ENCODE assay signal across 13 cellular contexts in genomic region chr2:216188268-216188850, GRCh38.
DNase-seq lines count a peak whose midpoint lies in the region; ATAC-seq, FAIRE-seq and TF ChIP-seq lines count a peak whose summit lies in the region.
"Had no signal": no experiment of that assay in that cellular context is flagged by ENCODE, and none has a peak within 500 bp of the region (broad histone marks: within the 10 kb centered on the region; RNA-seq: fewer than 3 reads in every experiment).

No MANE protein-coding gene starts in this region.

- H3K36me3 Mint-ChIP-seq in naive thymus-derived CD4-positive, alpha-beta T cell: peaks cover 17 to 38% (median 29%) of the 10 kb centered on the region in 5 donors

- peaks cover 18% of the 10 kb centered on the region for H3K36me3 ChIP-seq in ACC112 (ENCODE audit: insufficient read depth, low read length)
- H3K36me3 ChIP-seq in HUES64 (ENCODE audit: insufficient read depth, low read length): peaks cover 81% of the 10 kb centered on the region
- peaks cover 56% of the 10 kb centered on the region for H3K36me3 ChIP-seq in K562 (ENCODE audit: control insufficient read depth, insufficient read depth, low read length)
- peaks cover 0 to 33% (median 3%) of the 10 kb centered on the region in 3 experiments for H3K36me3 ChIP-seq in naive thymus-derived CD4-positive, alpha-beta T cell (ENCODE audit: control insufficient read depth in 2 of 3, insufficient read depth in 3 of 3, low read length in 3 of 3)
- H3K36me3 ChIP-seq in upper lobe of right lung: peaks cover 38% of the 10 kb centered on the region

- H3K27me3 Mint-ChIP-seq in naive thymus-derived CD4-positive, alpha-beta T cell: no peaks in the 10 kb centered on the region

- H3K4me2 ChIP-seq in K562 (ENCODE audit: insufficient read depth, low read length): no peak overlapping the region

- in situ Hi-C loops in K562 (cut with MboI): no loop called here

- H3K4me3 ChIP-seq in ACC112 (ENCODE audit: low read depth, low read length) (peak overlapping the region; percentile 20; the same call in 1 of the 2 replicates), HUES64 (ENCODE audit: low read length) (no peak overlapping the region), K562 (no peak overlapping the region), upper lobe of right lung (no peak overlapping the region)
- no peak overlapping the region for H3K4me3 ChIP-seq in naive thymus-derived CD4-positive, alpha-beta T cell (ENCODE audit: low read length)
- H3K4me3 ChIP-seq: gastroesophageal sphincter had no signal

- peak overlapping the region in 4 of 10 donors; percentile 25 to 72 (median 38) for H3K4me3 Mint-ChIP-seq in naive thymus-derived CD4-positive, alpha-beta T cell

- no peak overlapping the region for H3K9ac ChIP-seq in HUES64 (ENCODE audit: low read depth, low read length)
- H3K9ac ChIP-seq in K562 (ENCODE audit: insufficient read depth in 1 of 2, low read depth in 2 of 2, low read length in 2 of 2): peak overlapping the region in 1 of 2 experiments; percentile 26; a peak in 1 of 4 replicates

- H2AFZ ChIP-seq in ACC112 (ENCODE audit: low read length, unreplicated experiment) (no peak overlapping the region), K562 (ENCODE audit: low read depth, low read length) (no peak overlapping the region)

- H3K9me3 Mint-ChIP-seq in naive thymus-derived CD4-positive, alpha-beta T cell: peaks cover 0 to 3% (median 0%) of the 10 kb centered on the region in 11 donors

- peaks cover 5% of the 10 kb centered on the region; the same call in 1 of the 2 replicates for H4K20me1 ChIP-seq in K562 (replicated peaks; ENCODE audit: control insufficient read depth, insufficient read depth, low read length)

- H3K27me3 ChIP-seq in ACC112 (ENCODE audit: insufficient read depth, low read length) (no peaks in the 10 kb centered on the region), HUES64 (ENCODE audit: insufficient read depth, low read length) (no peaks in the 10 kb centered on the region), K562 (ENCODE audit: control insufficient read depth in 2 of 2, insufficient read depth in 2 of 2, low read length in 2 of 2) (no peaks in the 10 kb centered on the region), upper lobe of right lung (no peaks in the 10 kb centered on the region)
- no peaks in the 10 kb centered on the region for H3K27me3 ChIP-seq in naive thymus-derived CD4-positive, alpha-beta T cell (ENCODE audit: control insufficient read depth in 2 of 2, insufficient read depth in 2 of 2, low read length in 2 of 2)
- H3K27me3 ChIP-seq: gastroesophageal sphincter had no signal

- no peak for FAIRE-seq in K562 (lab: Jason Lieb, UNC)

- no peak for TF ChIP-seq POLR2A in K562 (conservative IDR thresholded peaks at IDR 0.05)

- H3K9me3 ChIP-seq in HUES64 (ENCODE audit: insufficient read depth, low read depth, low read length): no peaks in the 10 kb centered on the region
- no peaks in the 10 kb centered on the region for H3K9me3 ChIP-seq in K562 (replicated peaks; ENCODE audit: control insufficient read depth, insufficient read depth, low read depth, low read length)
- H3K9me3 ChIP-seq in naive thymus-derived CD4-positive, alpha-beta T cell (ENCODE audit: control insufficient read depth in 2 of 3, low read length in 3 of 3): no peaks in the 10 kb centered on the region
- H3K9me3 ChIP-seq in upper lobe of right lung: no peaks in the 10 kb centered on the region
- H3K9me3 ChIP-seq: gastroesophageal sphincter had no signal

- peak; percentile 95 for TF ChIP-seq EP300 in K562 (IDR thresholded peaks at IDR 0.05; ENCODE audit: low read length)

- peak overlapping the region in 8 of 9 donors; percentile 19 to 73 (median 61) for H3K27ac Mint-ChIP-seq in naive thymus-derived CD4-positive, alpha-beta T cell

- H3K27ac ChIP-seq in ACC112 (ENCODE audit: low read depth, low read length): peak overlapping the region; percentile 49
- H3K27ac ChIP-seq in HUES64 (ENCODE audit: low read depth, low read length): 0 out of 2 replicates have a peak overlapping the region, but pooled peaks have one; percentile 19
- H3K27ac ChIP-seq in K562 (ENCODE audit: extremely low read depth, low read depth, low read length): peak overlapping the region; percentile 72; the same call in 1 of the 3 replicates
- no peak overlapping the region for H3K27ac ChIP-seq in naive thymus-derived CD4-positive, alpha-beta T cell (ENCODE audit: low read depth, low read length)
- H3K27ac ChIP-seq in upper lobe of right lung: no peak overlapping the region
- H3K27ac ChIP-seq: C4-2B had no signal

- H3K9me1 ChIP-seq in K562 (ENCODE audit: control insufficient read depth, insufficient read depth, low read length): no peaks in the 10 kb centered on the region

- POLR2A ChIA-PET in K562 (lab: Yijun Ruan, JAX): interaction anchor here (0.8 to 1.0 kb wide), 3 partner anchors 15 to 58 kb away, joined by 3 to 4 read pairs (median 3); no protein-coding TSS in a partner anchor
- POLR2A ChIA-PET in naive thymus-derived CD4-positive, alpha-beta T cell (lab: Charles Lee): interaction anchor here (0.7 to 0.8 kb wide), 2 partner anchors 18 to 27 kb away, joined by 3 to 4 read pairs; no protein-coding TSS in a partner anchor

- peak; percentile 72 for ATAC-seq in K562
- no peak for ATAC-seq in naive thymus-derived CD4-positive, alpha-beta T cell
- no peak for ATAC-seq in upper lobe of right lung
- ATAC-seq: gastroesophageal sphincter had no signal

- TF ChIP-seq CTCF in K562 (IDR thresholded peaks at IDR 0.05 in 2 of 3, conservative IDR thresholded peaks at IDR 0.05 in 1 of 3; ENCODE audit: insufficient read depth in 2 of 3, low read depth in 1 of 3, low read length in 3 of 3): no peak
- TF ChIP-seq CTCF in upper lobe of right lung (IDR thresholded peaks at IDR 0.05): no peak

- WGBS in HUES64: 93% methylated on average over 3 of the region's 3 CpGs
- 7% methylated on average over 3 of the region's 3 CpGs for WGBS in K562 (ENCODE audit: insufficient coverage, low coverage, missing lambda C conversion rate)

- DNase-seq in K562 (ENCODE audit: extremely low read depth in 1 of 4, low spot score in 3 of 4) (peak; percentile 12 to 37 (median 21)), nucleus accumbens (lab: John Stamatoyannopoulos, UW) (no peak), NCI-H1694 treated with DMSO at 0.1 percent for 48 hours (lab: John Stamatoyannopoulos, UW) (no peak), SIG-M5 treated with dmso at 0.1 percent for 504 hours (lab: John Stamatoyannopoulos, UW; ENCODE audit: unreplicated experiment) (no peak), upper lobe of right lung (no peak)
- DNase-seq in naive thymus-derived CD4-positive, alpha-beta T cell: no peak
- DNase-seq: activated CD8-positive, alpha-beta memory T cell treated with anti-CD3 and anti-CD28 coated beads, Interleukin-2, amount 50 U/mL, for 48 hours; central memory CD4-positive, alpha-beta T cell; H7 had no signal

- no TSS peak for BruUV-seq in K562 (replicated peaks; lab: Mats Ljungman, UMichigan)

- intact Hi-C loops in K562 (cut with micrococcal nuclease) (no loop called here), upper lobe of right lung (cut with DNase I) (no loop called here)
- intact Hi-C loops in naive thymus-derived CD4-positive, alpha-beta T cell (cut with micrococcal nuclease): loop anchor here in 1 of 2 donors (5.0 kb wide), 1 partner anchor 36 kb away; no protein-coding TSS in a partner anchor

- H3K79me2 ChIP-seq in ACC112 (ENCODE audit: control insufficient read depth, insufficient read depth, low read length, unreplicated experiment) (peaks cover 35% of the 10 kb centered on the region), K562 (ENCODE audit: control insufficient read depth, insufficient read depth, low read length) (peaks cover 65% of the 10 kb centered on the region)

- no peak for TF ChIP-seq RAD21 in K562 (CRISPR knock-in tag; conservative IDR thresholded peaks at IDR 0.05 in 1 of 2, IDR thresholded peaks at IDR 0.05 in 1 of 2)

- CTCF ChIA-PET in K562 (lab: Yijun Ruan, JAX; ENCODE audit: low intra/inter-chr PET ratio): no interaction called here
- CTCF ChIA-PET in naive thymus-derived CD4-positive, alpha-beta T cell (lab: Charles Lee): no interaction called here

- H3K4me1 ChIP-seq in ACC112 (ENCODE audit: control insufficient read depth, insufficient read depth, low read length, unreplicated experiment) (peaks cover 38% of the 10 kb centered on the region), HUES64 (ENCODE audit: insufficient read depth, low read length) (peaks cover 40% of the 10 kb centered on the region), K562 (replicated peaks in 1 of 2; ENCODE audit: control insufficient read depth in 2 of 2, insufficient read depth in 2 of 2, low read length in 2 of 2) (peaks cover 8 to 26% of the 10 kb centered on the region in 2 experiments; a peak in 4 of 5 replicates), upper lobe of right lung (peaks cover 22% of the 10 kb centered on the region)
- H3K4me1 ChIP-seq in naive thymus-derived CD4-positive, alpha-beta T cell (ENCODE audit: control insufficient read depth in 2 of 2, insufficient read depth in 2 of 2, low read length in 2 of 2): no peaks in the 10 kb centered on the region

- H3K4me1 Mint-ChIP-seq in naive thymus-derived CD4-positive, alpha-beta T cell: peaks cover 53 to 72% (median 64%) of the 10 kb centered on the region in 7 donors

TF ChIP-seq in K562, 482 proteins besides CTCF, POLR2A, EP300 and RAD21 (continues in another document):
- TF ChIP-seq RBM25 (IDR thresholded peaks at IDR 0.05; ENCODE audit: low read depth, low read length, severe bottlenecking) (no peak), GATAD2A (IDR thresholded peaks at IDR 0.05) (no peak), CTBP1 (IDR thresholded peaks at IDR 0.05; ENCODE audit: borderline replicate concordance) (0 out of 2 replicates have a peak, but pooled peaks have one; percentile 14)

Comparison
In these comparisons a context has a peak if more than half of its experiments do, and no peak if none do; other contexts are left out.
1. H3K27ac ChIP-seq: peak in ACC112 (single experiment), HUES64 (single experiment) and K562 (single experiment); none in naive thymus-derived CD4-positive, alpha-beta T cell (single experiment) and upper lobe of right lung (single experiment).
2. DNase-seq: peak in K562 (4 of 4); none in naive thymus-derived CD4-positive, alpha-beta T cell (0 of 9), nucleus accumbens (0 of 56), NCI-H1694 treated with DMSO at 0.1 percent for 48 hours (single experiment), SIG-M5 treated with dmso at 0.1 percent for 504 hours (single experiment) and upper lobe of right lung (single experiment).